Comparison of ENCODE assay signal across 1 cellular context in genomic region chr10:43304687-43305333, GRCh38.
TF ChIP-seq lines count a peak whose summit lies in the region.

No MANE protein-coding gene starts in this region.

TF ChIP-seq in K562, 482 proteins besides CTCF, POLR2A, EP300 and RAD21 (continued from another document):
- TF ChIP-seq CTBP1 (IDR thresholded peaks at IDR 0.05; ENCODE audit: borderline replicate concordance) = no peak
- no peak for TF ChIP-seq ZNF766 (CRISPR knock-in tag; conservative IDR thresholded peaks at IDR 0.05)
- no peak for TF ChIP-seq ZNF586 (CRISPR knock-in tag; conservative IDR thresholded peaks at IDR 0.05)
- no peak for TF ChIP-seq HCFC1 (IDR thresholded peaks at IDR 0.05; ENCODE audit: low read depth, low read length)
- no peak for TF ChIP-seq ZNF253 (CRISPR knock-in tag; conservative IDR thresholded peaks at IDR 0.05)
- TF ChIP-seq RNF2 (IDR thresholded peaks at IDR 0.05) = 0 out of 2 replicates have a peak, but pooled peaks have one; percentile 32
- peak; percentile 21 for TF ChIP-seq HMGN3 (IDR thresholded peaks at IDR 0.05; ENCODE audit: borderline replicate concordance, extremely low read depth, insufficient read length, low read depth, low read length)
- TF ChIP-seq RBM17 (IDR thresholded peaks at IDR 0.05; ENCODE audit: borderline replicate concordance, low read depth, low read length) = no peak
- TF ChIP-seq E2F6 (IDR thresholded peaks at IDR 0.05; ENCODE audit: borderline replicate concordance in 1 of 2, extremely low read depth in 1 of 2, insufficient read depth in 1 of 2, insufficient read length in 1 of 2, low read depth in 1 of 2, low read length in 1 of 2, poor library complexity in 1 of 2, severe bottlenecking in 1 of 2) = peak; percentile 25 to 78
- TF ChIP-seq CREB3 (tag; conservative IDR thresholded peaks at IDR 0.05; ENCODE audit: low read depth) = no peak
- TF ChIP-seq SREBF2 (CRISPR knock-in tag; IDR thresholded peaks at IDR 0.05) = no peak
- no peak for TF ChIP-seq NCOA2 (IDR thresholded peaks at IDR 0.05; ENCODE audit: partially characterized antibody in 2 of 2)
- peak; percentile 43; the same call in 1 of the 2 replicates for TF ChIP-seq VEZF1 (CRISPR knock-in tag; IDR thresholded peaks at IDR 0.05)
TF ChIP-seq in K562: peak in this region for 10.
